Comparison of ENCODE assay signal across 9 cellular contexts in the genomic region with DNA sequence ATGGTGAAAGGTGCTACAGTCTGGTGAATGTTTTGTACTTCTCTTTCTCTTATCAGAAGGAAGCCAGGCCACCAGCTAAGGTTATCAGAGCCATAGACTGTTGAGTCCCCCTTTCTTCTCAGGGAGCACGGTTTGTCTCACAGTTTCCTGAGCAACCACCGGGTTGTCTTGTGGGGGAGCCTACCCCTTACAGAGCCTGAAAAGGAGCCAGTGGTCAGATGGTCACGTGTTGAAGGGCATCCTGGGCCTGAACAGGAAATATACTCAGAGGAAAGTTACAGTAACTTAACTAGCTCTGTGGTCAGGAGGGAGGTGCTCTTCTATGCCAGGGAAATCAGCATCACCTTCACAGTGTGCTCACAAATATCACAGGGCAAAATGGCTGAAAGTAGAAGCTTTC. TPM values are rescaled to one million over a fixed set of nuclear protein-coding genes. Genes with fewer than 3 reads are reported as not detected.
DNase-seq lines count a peak whose midpoint lies in the region; ATAC-seq, FAIRE-seq and TF ChIP-seq lines count a peak whose summit lies in the region.
"Had no signal": no experiment of that assay in that cellular context is flagged by ENCODE, and none has a peak within 500 bp of the region (broad histone marks: within the 10 kb centered on the region; RNA-seq: fewer than 3 reads in every experiment).

No MANE protein-coding gene starts in this region.

- no peaks in the 10 kb centered on the region for H3K36me3 ChIP-seq in GM23338 (ENCODE audit: insufficient read depth)
- no peaks in the 10 kb centered on the region for H3K36me3 ChIP-seq in GM12878 (ENCODE audit: control insufficient read depth in 2 of 2, insufficient read depth in 2 of 2, low read length in 1 of 2)
- H3K36me3 ChIP-seq in thymus (ENCODE audit: control insufficient read depth, insufficient read depth) = peaks cover 5% of the 10 kb centered on the region

- H3K4me1 Mint-ChIP-seq in GM23338 = peaks cover 34% of the 10 kb centered on the region

- 0% methylated on average over 3 of the region's 3 CpGs for WGBS in GM12878 (ENCODE audit: insufficient coverage, insufficient replicate concordance, low lambda C conversion rate, missing lambda C conversion rate)
- WGBS in thymus = 3% methylated on average over 3 of the region's 3 CpGs

- H3K4me1 ChIP-seq in GM23338 (ENCODE audit: insufficient read depth) (peaks cover 39% of the 10 kb centered on the region), GM12878 (ENCODE audit: control insufficient read depth, insufficient read depth, low read length) (no peaks in the 10 kb centered on the region), thymus (ENCODE audit: control insufficient read depth, insufficient read depth, low read length) (peaks cover 39% of the 10 kb centered on the region)

- H3K27me3 ChIP-seq in GM23338 (ENCODE audit: insufficient read depth) (no peaks in the 10 kb centered on the region), GM12878 (replicated peaks in 1 of 2; ENCODE audit: control insufficient read depth in 2 of 2, insufficient read depth in 2 of 2, low read length in 1 of 2) (no peaks in the 10 kb centered on the region; a peak in 1 of 4 replicates), thymus (ENCODE audit: control insufficient read depth, insufficient read depth) (no peaks in the 10 kb centered on the region)

- H3K4me3 ChIP-seq in GM23338 (no peak overlapping the region), GM12878 (no peak overlapping the region), thymus (ENCODE audit: low read length) (no peak overlapping the region)

- H2AFZ ChIP-seq in GM23338 (0 out of 2 replicates have a peak overlapping the region, but pooled peaks have one; percentile 28), GM12878 (ENCODE audit: control insufficient read depth, low read depth, low read length) (no peak overlapping the region)

- intact Hi-C loops in GM12878 (cut with micrococcal nuclease; ENCODE audit: unreplicated experiment) = no loop called here

- TF ChIP-seq RAD21 in GM12878 (IDR thresholded peaks at IDR 0.05; ENCODE audit: insufficient read depth, low read depth, low read length) = no peak

- TF ChIP-seq CTCF in GM23338 (conservative IDR thresholded peaks at IDR 0.05; ENCODE audit: low read depth in 2 of 2) (no peak), GM12878 (IDR thresholded peaks at IDR 0.05 in 2 of 3, conservative IDR thresholded peaks at IDR 0.05 in 1 of 3; ENCODE audit: control insufficient read depth in 2 of 3, extremely low read depth in 1 of 3, insufficient read depth in 1 of 3, low read depth in 3 of 3, low read length in 3 of 3) (no peak)

- H4K20me1 ChIP-seq in GM23338 (replicated peaks; ENCODE audit: insufficient read depth) (no peaks in the 10 kb centered on the region), GM12878 (ENCODE audit: control insufficient read depth, insufficient read depth) (no peaks in the 10 kb centered on the region)

- H3K27ac ChIP-seq in GM23338 (ENCODE audit: low read depth) = no peak overlapping the region
- H3K27ac ChIP-seq in GM12878 (ENCODE audit: control insufficient read depth, insufficient read depth) = no peak overlapping the region
- peak overlapping the region; percentile 80 for H3K27ac ChIP-seq in thymus (ENCODE audit: low read depth)
- no peak overlapping the region for H3K27ac ChIP-seq in substantia nigra (ENCODE audit: low read depth, low read length, poor library complexity, severe bottlenecking)

- no peaks in the 10 kb centered on the region for H3K9me3 Mint-ChIP-seq in GM23338

- DNase-seq in GM23338 (ENCODE audit: low spot score) = no peak
- peak; percentile 74 for DNase-seq in NCI-H226
- DNase-seq in GM12878 (ENCODE audit: low read depth, low spot score) = peak; percentile 36
- no peak for DNase-seq in amygdala (lab: John Stamatoyannopoulos, UW)
- no peak for DNase-seq in substantia nigra (lab: John Stamatoyannopoulos, UW)
- no peak for DNase-seq in retina

- no peaks in the 10 kb centered on the region for H3K36me3 Mint-ChIP-seq in GM23338 (ENCODE audit: low read depth)

- H3K27ac Mint-ChIP-seq in GM23338 = no peak overlapping the region

- no peak overlapping the region for H3K4me2 ChIP-seq in GM23338
- H3K4me2 ChIP-seq in GM12878 (ENCODE audit: control insufficient read depth, insufficient read depth) = no peak overlapping the region

- H3K9me2 ChIP-seq in GM23338 (ENCODE audit: insufficient read depth) = 0 out of 2 replicates have a peak, but pooled peaks cover 3% of the 10 kb centered on the region

- H3K27me3 Mint-ChIP-seq in GM23338 (ENCODE audit: insufficient read depth, low read depth, poor library complexity) = no peaks in the 10 kb centered on the region

- ATAC-seq in GM18505 (IDR thresholded peaks at IDR 0.05; ENCODE audit: unreplicated experiment) = peak; percentile 88
- no peak for ATAC-seq in GM23338
- no peak; the same call in 2 of the 3 replicates for ATAC-seq in GM12878

- H3K9me3 ChIP-seq in GM12878 (replicated peaks; ENCODE audit: control insufficient read depth, insufficient read depth, low read length) (no peaks in the 10 kb centered on the region), thymus (ENCODE audit: control insufficient read depth) (no peaks in the 10 kb centered on the region)

- CTCF ChIA-PET in GM12878 (lab: Yijun Ruan, JAX) = no interaction called here

- in situ Hi-C loops in GM12878 (cut with MboI) = no loop called here

- H3K4me3 Mint-ChIP-seq in GM23338 = no peak overlapping the region

- no TSS peak for BruUV-seq in GM12878 (replicated peaks; lab: Mats Ljungman, UMichigan)

- TF ChIP-seq POLR2A in GM18505 (IDR thresholded peaks at IDR 0.05; ENCODE audit: borderline replicate concordance, extremely low read depth, insufficient read depth, insufficient read length) (no peak), GM12878 (IDR thresholded peaks at IDR 0.05; ENCODE audit: low read depth, low read length) (no peak)

- POLR2A ChIA-PET in GM12878 (lab: Charles Lee) = no interaction called here

- SMC1A ChIA-PET in GM12878 (lab: Charles Lee; ENCODE audit: uncharacterized antibody, unreplicated experiment) = interaction anchor here (1.5 kb wide), 1 partner anchor 62 kb away, joined by 4 read pairs; no protein-coding TSS in a partner anchor

- H3K79me2 ChIP-seq in GM23338 (replicated peaks; ENCODE audit: insufficient read depth) (no peaks in the 10 kb centered on the region), GM12878 (ENCODE audit: control insufficient read depth, insufficient read depth, low read length) (no peaks in the 10 kb centered on the region)

- no peak for TF ChIP-seq EP300 in GM12878 (IDR thresholded peaks at IDR 0.05; ENCODE audit: borderline replicate concordance in 1 of 2, control insufficient read depth in 1 of 2, low read depth in 2 of 2, low read length in 2 of 2)

- no peaks in the 10 kb centered on the region; the same call in 1 of the 2 replicates for H3F3A ChIP-seq in GM23338 (replicated peaks; ENCODE audit: low read depth)

- RAD21 ChIA-PET in GM12878 (lab: Charles Lee; ENCODE audit: unreplicated experiment) = no interaction called here

- no peak overlapping the region for H3K9ac ChIP-seq in GM12878 (ENCODE audit: control insufficient read depth, insufficient read depth, low read length)

- FAIRE-seq in GM12878 (lab: Jason Lieb, UNC) = no peak
- FAIRE-seq: endometrium had no signal

TF ChIP-seq in GM23338, 12 proteins besides CTCF, POLR2A, EP300 and RAD21 (continues in another document):
- TF ChIP-seq STAT1 (IDR thresholded peaks at IDR 0.05; ENCODE audit: unreplicated experiment) = no peak

TF ChIP-seq in GM12878, 131 proteins besides CTCF, POLR2A, EP300 and RAD21 (continues in another document):
- TF ChIP-seq SUZ12 (IDR thresholded peaks at IDR 0.05; ENCODE audit: unreplicated experiment) (no peak), RUNX3 (IDR thresholded peaks at IDR 0.05; ENCODE audit: low read length) (0 out of 2 replicates have a peak, but pooled peaks have one; percentile 41), ZNF384 (IDR thresholded peaks at IDR 0.05; ENCODE audit: borderline replicate concordance, low read depth, low read length) (no peak)
- TF ChIP-seq, protein P1, sequence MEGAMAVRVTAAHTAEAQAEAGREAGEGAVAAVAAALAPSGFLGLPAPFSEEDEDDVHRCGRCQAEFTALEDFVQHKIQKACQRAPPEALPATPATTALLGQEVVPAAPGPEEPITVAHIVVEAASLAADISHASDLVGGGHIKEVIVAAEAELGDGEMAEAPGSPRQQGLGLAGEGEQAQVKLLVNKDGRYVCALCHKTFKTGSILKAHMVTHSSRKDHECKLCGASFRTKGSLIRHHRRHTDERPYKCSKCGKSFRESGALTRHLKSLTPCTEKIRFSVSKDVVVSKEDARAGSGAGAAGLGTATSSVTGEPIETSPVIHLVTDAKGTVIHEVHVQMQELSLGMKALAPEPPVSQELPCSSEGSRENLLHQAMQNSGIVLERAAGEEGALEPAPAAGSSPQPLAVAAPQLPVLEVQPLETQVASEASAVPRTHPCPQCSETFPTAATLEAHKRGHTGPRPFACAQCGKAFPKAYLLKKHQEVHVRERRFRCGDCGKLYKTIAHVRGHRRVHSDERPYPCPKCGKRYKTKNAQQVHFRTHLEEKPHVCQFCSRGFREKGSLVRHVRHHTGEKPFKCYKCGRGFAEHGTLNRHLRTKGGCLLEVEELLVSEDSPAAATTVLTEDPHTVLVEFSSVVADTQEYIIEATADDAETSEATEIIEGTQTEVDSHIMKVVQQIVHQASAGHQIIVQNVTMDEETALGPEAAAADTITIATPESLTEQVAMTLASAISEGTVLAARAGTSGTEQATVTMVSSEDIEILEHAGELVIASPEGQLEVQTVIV (IDR thresholded peaks at IDR 0.05; ENCODE audit: borderline replicate concordance, partially characterized antibody) = no peak

RNA-seq across cellular contexts. Expression of a gene that starts 11.6 kb away (rescaled TPM):
- not detected in 2 replicates for total RNA-seq in GM23338 (2014; rRNA removed; shearing (Covaris generic))
- polyA plus RNA-seq in GM23338 (2016; fragmentation: Nextera tagmentation; extraction: Ambion mirVana) (not detected in 2 replicates), GM12878 (2011; rRNA removed) (0.01 TPM in 1 of 2 replicates, not detected in the other), GM12878 (2014; fragmentation: Illumina TruSeq; extraction: Trizol) (0.03 TPM in 2 replicates), GM12878 (2014; fragmentation: Nextera tagmentation; extraction: Ambion mirVana) (not detected), GM12878 (2014; rRNA removed) (0.03 TPM in 1 of 2 replicates, not detected in the other), GM12878 (2016; fragmentation: Nextera tagmentation; extraction: Ambion mirVana) (not detected), thymus (27.2 TPM)
- total RNA-seq in GM12878 (2013; cell fraction: nucleolus; rRNA removed) = not detected in 2 replicates
- total RNA-seq in GM12878 (2014; rRNA removed) (not detected in 2 replicates), GM12878 (2014; rRNA removed; fragmentation: Illumina TruSeq; extraction: Trizol) (0.04 TPM in 1 of 2 replicates, not detected in the other), GM12878 (2021) (0.16 and 0.23 TPM in 2 replicates)
- polyA plus RNA-seq in GM12878 (2011; ENCODE audit: low read depth) = 0.81 TPM
- 0.01 and 0.02 TPM in 2 replicates for polyA plus RNA-seq in GM12878 (2011; cell fraction: cytosol; rRNA removed)
- polyA plus RNA-seq in GM12878 (2011; cell fraction: nucleus; rRNA removed) = not detected in 2 replicates
- 0.16 and 0.38 TPM in 2 replicates for polyA plus RNA-seq in GM12878 (2012)
- polyA minus RNA-seq in GM12878 (2011; rRNA and poly(A)+ RNA removed) = 0.10 TPM in 1 of 2 replicates, not detected in the other
- not detected in 2 replicates for polyA minus RNA-seq in GM12878 (2011; cell fraction: cytosol; rRNA and poly(A)+ RNA removed)
- polyA minus RNA-seq in GM12878 (2011; cell fraction: nucleus; rRNA and poly(A)+ RNA removed) = not detected in 2 replicates

Comparison
In these comparisons a context has a peak if more than half of its experiments do, and no peak if none do; other contexts are left out.
1. DNase-seq: peak in NCI-H226 (single experiment) and GM12878 (single experiment); none in GM23338 (single experiment), amygdala (0 of 56), substantia nigra (0 of 49) and retina (single experiment).
2. RNA of a gene that starts 11.6 kb away (polyA plus RNA-seq): 27.2 TPM in thymus (single experiment); not detected in GM23338 and 0.01 to 0.81 TPM in GM12878; every median in the first group is over 10 times any median in the second.